11 cellular contexts compared by ENCODE assay signal in genomic region chrY:3003510-3003817, GRCh38.
A peak's percentile ranks its signal among the peaks of the same experiment; 100 is the strongest.
DNase-seq lines count a peak whose midpoint lies in the region; ATAC-seq, FAIRE-seq and TF ChIP-seq lines count a peak whose summit lies in the region.
"Had no signal": no experiment of that assay in that cellular context is flagged by ENCODE, and none has a peak within 500 bp of the region (broad histone marks: within the 10 kb centered on the region; RNA-seq: fewer than 3 reads in every experiment).

No MANE protein-coding gene starts in this region.

- no peaks in the 10 kb centered on the region for H3K9me3 Mint-ChIP-seq in activated B cell treated with CpG ODN at 0.5 μM for 24 hours
- H3K9me3 Mint-ChIP-seq in chondrocyte (ENCODE audit: low read depth), result no peaks in the 10 kb centered on the region
- H3K9me3 Mint-ChIP-seq: nephron had no signal

- H3K4me1 ChIP-seq in A549 (peaks cover 14% of the 10 kb centered on the region), iPS-20b (ENCODE audit: insufficient read depth, low read length) (peaks cover 6% of the 10 kb centered on the region; the same call in 1 of the 2 replicates)

- CTCF ChIA-PET in A549 (lab: Yijun Ruan, JAX) (no interaction called here), activated B cell treated with CpG ODN at 0.5 μM for 24 hours (lab: Charles Lee) (interaction anchor here (1.0 kb wide), 1 partner anchor 15 kb away, joined by 3 read pairs; no protein-coding TSS in a partner anchor)

- no peak for TF ChIP-seq RAD21 in A549 (conservative IDR thresholded peaks at IDR 0.05 in 1 of 2, IDR thresholded peaks at IDR 0.05 in 1 of 2)

- H3K27ac Mint-ChIP-seq in activated B cell treated with CpG ODN at 0.5 μM for 24 hours (peak overlapping the region; percentile 93), chondrocyte (ENCODE audit: unreplicated experiment) (no peak overlapping the region)
- H3K27ac Mint-ChIP-seq: nephron had no signal

- no peaks in the 10 kb centered on the region for H3K36me3 ChIP-seq in iPS-20b (ENCODE audit: insufficient read depth, low read depth, low read length)

- H3K36me3 Mint-ChIP-seq in activated B cell treated with CpG ODN at 0.5 μM for 24 hours (ENCODE audit: low read depth) (peaks cover 12% of the 10 kb centered on the region), chondrocyte (ENCODE audit: low read depth) (no peaks in the 10 kb centered on the region)

- peak overlapping the region; percentile 85 for H3K4me2 ChIP-seq in A549

- intact Hi-C loops in activated B cell treated with CpG ODN at 0.5 μM for 24 hours (cut with micrococcal nuclease), result loop anchor here (1.0 to 2.0 kb wide), 2 partner anchors 13 to 67 kb away; no protein-coding TSS in a partner anchor

- H3K9ac ChIP-seq in iPS-20b (ENCODE audit: low read depth, low read length), result no peak overlapping the region

- H3K27me3 ChIP-seq in iPS-20b (ENCODE audit: insufficient read depth, low read length), result no peaks in the 10 kb centered on the region

- no peak for TF ChIP-seq EP300 in A549 (IDR thresholded peaks at IDR 0.05)

- H3K4me1 Mint-ChIP-seq in activated B cell treated with CpG ODN at 0.5 μM for 24 hours (peaks cover 63% of the 10 kb centered on the region), chondrocyte (ENCODE audit: low read depth) (no peaks in the 10 kb centered on the region)
- H3K4me1 Mint-ChIP-seq: nephron had no signal

- TF ChIP-seq POLR2A in A549 (IDR thresholded peaks at IDR 0.05; ENCODE audit: low read length), result no peak

- POLR2A ChIA-PET in A549 (lab: Yijun Ruan, JAX) (no interaction called here), activated B cell treated with CpG ODN at 0.5 μM for 24 hours (lab: Charles Lee) (interaction anchor here (0.9 to 2.5 kb wide), 5 partner anchors 13 to 68 kb away, joined by 3 to 12 read pairs (median 6); partner anchors contain the start of gene ZFY)

- FAIRE-seq in A549 (lab: Jason Lieb, UNC), result no peak

- ATAC-seq in A549 (no peak), GM21528 (IDR thresholded peaks at IDR 0.05; ENCODE audit: low FRiP score, unreplicated experiment) (peak; percentile 27), activated B cell treated with CpG ODN at 0.5 μM for 24 hours (ENCODE audit: low read depth) (peak; percentile 47)

- H3K4me3 Mint-ChIP-seq in activated B cell treated with CpG ODN at 0.5 μM for 24 hours, result peak overlapping the region; percentile 93
- no peak overlapping the region for H3K4me3 Mint-ChIP-seq in chondrocyte (ENCODE audit: unreplicated experiment)
- H3K4me3 Mint-ChIP-seq: nephron had no signal

- DNase-seq in A549 (ENCODE audit: low read depth in 1 of 2, low spot score in 1 of 2) (no peak), activated B cell treated with CpG ODN at 0.5 μM for 24 hours (no peak), kidney tubule cell (ENCODE audit: low spot score) (no peak), chondrocyte (ENCODE audit: low spot score) (no peak), NCI-H187 treated with DMSO at 0.1 percent for 48 hours (lab: John Stamatoyannopoulos, UW) (no peak), coronary artery (ENCODE audit: low spot score) (no peak)
- DNase-seq: effector CD4-positive, alpha-beta T cell; NCI-H187 had no signal

- H3K9me3 ChIP-seq in A549, result no peaks in the 10 kb centered on the region
- no peaks in the 10 kb centered on the region for H3K9me3 ChIP-seq in iPS-20b (ENCODE audit: insufficient read depth, low read depth, low read length)

- no peak for TF ChIP-seq CTCF in A549 (IDR thresholded peaks at IDR 0.05)
- no peak for TF ChIP-seq CTCF in activated B cell treated with CpG ODN at 0.5 μM for 24 hours (IDR thresholded peaks at IDR 0.05)
- TF ChIP-seq CTCF in chondrocyte (IDR thresholded peaks at IDR 0.05), result no peak
- TF ChIP-seq CTCF in coronary artery (IDR thresholded peaks at IDR 0.05), result no peak

- H3K27ac ChIP-seq in A549, result peak overlapping the region; percentile 63 to 77
- H3K27ac ChIP-seq in iPS-20b (ENCODE audit: low read length), result no peak overlapping the region
- no peak overlapping the region for H3K27ac ChIP-seq in coronary artery

- H3K27me3 Mint-ChIP-seq in activated B cell treated with CpG ODN at 0.5 μM for 24 hours (no peaks in the 10 kb centered on the region), chondrocyte (ENCODE audit: low read depth) (no peaks in the 10 kb centered on the region)

- WGBS in A549 (ENCODE audit: missing lambda C conversion rate), result 6% methylated on average over 1 of the region's 1 CpG

- H3K4me3 ChIP-seq in A549, result peak overlapping the region; percentile 38
- H3K4me3 ChIP-seq in iPS-20b (ENCODE audit: low read length), result peak overlapping the region; percentile 30; the same call in 1 of the 2 replicates
- no peak overlapping the region for H3K4me3 ChIP-seq in coronary artery

TF ChIP-seq in A549, 52 proteins besides CTCF, POLR2A, EP300 and RAD21:
- no peak for TF ChIP-seq ZC3H11A (IDR thresholded peaks at IDR 0.05)
- TF ChIP-seq PBX3 (IDR thresholded peaks at IDR 0.05), result no peak
- no peak for TF ChIP-seq GATA3 (IDR thresholded peaks at IDR 0.05; ENCODE audit: borderline replicate concordance)
- TF ChIP-seq, protein P1, sequence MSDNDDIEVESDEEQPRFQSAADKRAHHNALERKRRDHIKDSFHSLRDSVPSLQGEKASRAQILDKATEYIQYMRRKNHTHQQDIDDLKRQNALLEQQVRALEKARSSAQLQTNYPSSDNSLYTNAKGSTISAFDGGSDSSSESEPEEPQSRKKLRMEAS (IDR thresholded peaks at IDR 0.05), result no peak
- no peak for TF ChIP-seq USF2 (IDR thresholded peaks at IDR 0.05)
- no peak for TF ChIP-seq NFE2L2 (conservative IDR thresholded peaks at IDR 0.05; ENCODE audit: low read length)
- no peak for TF ChIP-seq ZNF302 (CRISPR knock-in tag; IDR thresholded peaks at IDR 0.05)
- TF ChIP-seq EHMT2 (IDR thresholded peaks at IDR 0.05; ENCODE audit: low read depth), result no peak
- TF ChIP-seq RNF2 (IDR thresholded peaks at IDR 0.05; ENCODE audit: borderline replicate concordance, low read depth), result no peak
- TF ChIP-seq SREBF2 (IDR thresholded peaks at IDR 0.05), result no peak
- TF ChIP-seq CBX2 (IDR thresholded peaks at IDR 0.05; ENCODE audit: borderline replicate concordance, low read depth), result no peak
- TF ChIP-seq POLR2AphosphoS2 (conservative IDR thresholded peaks at IDR 0.05; ENCODE audit: low read length), result no peak
- no peak for TF ChIP-seq JUNB (IDR thresholded peaks at IDR 0.05)
- no peak for TF ChIP-seq TFCP2L1 (CRISPR knock-in tag; IDR thresholded peaks at IDR 0.05)
- TF ChIP-seq ZFP36 (IDR thresholded peaks at IDR 0.05; ENCODE audit: borderline replicate concordance, partially characterized antibody), result no peak

Comparison
In these comparisons a context has a peak if more than half of its experiments do, and no peak if none do; other contexts are left out.
1. ATAC-seq: peak in GM21528 (single experiment) and activated B cell treated with CpG ODN at 0.5 μM for 24 hours (single experiment); none in A549 (0 of 2).
2. H3K27ac ChIP-seq: peak in A549 (2 of 2); none in iPS-20b (single experiment) and coronary artery (0 of 2).